ENCODE assay signal across 8 cellular contexts in the genomic region with DNA sequence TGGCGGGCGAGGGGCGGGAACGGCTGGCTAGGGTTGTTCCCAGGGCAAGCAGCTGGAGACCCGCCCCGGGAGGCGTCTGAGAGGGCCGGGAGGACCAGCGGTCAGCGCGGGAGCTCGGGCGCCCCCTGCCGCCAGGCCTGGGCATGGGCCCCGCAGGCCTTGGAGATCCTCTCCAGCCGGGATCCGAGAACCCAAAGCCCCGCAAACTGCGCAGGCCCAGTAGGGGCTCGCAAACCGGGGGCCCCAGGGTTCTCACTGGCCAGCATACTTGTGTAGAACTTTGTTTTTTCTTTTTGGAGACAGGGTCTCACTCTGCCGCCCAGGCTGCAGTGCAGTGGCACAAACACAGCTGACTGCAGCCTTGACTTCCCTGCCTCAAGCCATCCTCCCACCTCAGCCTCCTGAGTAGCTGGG. TPM values are rescaled to one million over a fixed set of nuclear protein-coding genes. Genes with fewer than 3 reads are reported as not detected.
DNase-seq lines count a peak whose midpoint lies in the region; ATAC-seq and TF ChIP-seq lines count a peak whose summit lies in the region.

No MANE protein-coding gene starts in this region.

- peak overlapping the region; percentile 45 for H3K4me3 ChIP-seq in H7 (ENCODE audit: insufficient read depth, low read depth, low read length)
- H3K4me3 ChIP-seq in fibroblast of pulmonary artery (replicated peaks; ENCODE audit: low read depth, low read length), result no peak overlapping the region

- ATAC-seq in HG03571 (IDR thresholded peaks at IDR 0.05; ENCODE audit: unreplicated experiment) (no peak), GM18873 (IDR thresholded peaks at IDR 0.05; ENCODE audit: low FRiP score, unreplicated experiment) (no peak)

- peak; percentile 64 for TF ChIP-seq CTCF in VCaP (conservative IDR thresholded peaks at IDR 0.05)
- TF ChIP-seq CTCF in fibroblast of pulmonary artery (IDR thresholded peaks at IDR 0.05; ENCODE audit: low read length, missing control alignments), result peak; percentile 69

- H3K27ac ChIP-seq in VCaP, result no peak overlapping the region

- peak; percentile 91 for DNase-seq in AG20443 (ENCODE audit: low spot score)
- peak; percentile 98 for DNase-seq in H7
- DNase-seq in fibroblast of pulmonary artery (ENCODE audit: low read depth), result peak; percentile 50
- peak; percentile 9 for DNase-seq in occipital lobe (lab: John Stamatoyannopoulos, UW)
- no peak for DNase-seq in HCEC 1CT

- H3K27me3 ChIP-seq in H7 (ENCODE audit: control insufficient read depth, insufficient read depth, low read length), result no peaks in the 10 kb centered on the region

- no peaks in the 10 kb centered on the region for H3K36me3 ChIP-seq in H7 (replicated peaks; ENCODE audit: control insufficient read depth, insufficient read depth, low read length)

RNA-seq across cellular contexts. Expression of a gene that starts 20.8 kb away (rescaled TPM):
- 42.9 and 43.6 TPM in 2 replicates for total RNA-seq in H7 (2014; rRNA removed; shearing (Covaris generic))
- 4.7 TPM for total RNA-seq in occipital lobe
